ENCODE assay signal across 8 cellular contexts in the genomic region with DNA sequence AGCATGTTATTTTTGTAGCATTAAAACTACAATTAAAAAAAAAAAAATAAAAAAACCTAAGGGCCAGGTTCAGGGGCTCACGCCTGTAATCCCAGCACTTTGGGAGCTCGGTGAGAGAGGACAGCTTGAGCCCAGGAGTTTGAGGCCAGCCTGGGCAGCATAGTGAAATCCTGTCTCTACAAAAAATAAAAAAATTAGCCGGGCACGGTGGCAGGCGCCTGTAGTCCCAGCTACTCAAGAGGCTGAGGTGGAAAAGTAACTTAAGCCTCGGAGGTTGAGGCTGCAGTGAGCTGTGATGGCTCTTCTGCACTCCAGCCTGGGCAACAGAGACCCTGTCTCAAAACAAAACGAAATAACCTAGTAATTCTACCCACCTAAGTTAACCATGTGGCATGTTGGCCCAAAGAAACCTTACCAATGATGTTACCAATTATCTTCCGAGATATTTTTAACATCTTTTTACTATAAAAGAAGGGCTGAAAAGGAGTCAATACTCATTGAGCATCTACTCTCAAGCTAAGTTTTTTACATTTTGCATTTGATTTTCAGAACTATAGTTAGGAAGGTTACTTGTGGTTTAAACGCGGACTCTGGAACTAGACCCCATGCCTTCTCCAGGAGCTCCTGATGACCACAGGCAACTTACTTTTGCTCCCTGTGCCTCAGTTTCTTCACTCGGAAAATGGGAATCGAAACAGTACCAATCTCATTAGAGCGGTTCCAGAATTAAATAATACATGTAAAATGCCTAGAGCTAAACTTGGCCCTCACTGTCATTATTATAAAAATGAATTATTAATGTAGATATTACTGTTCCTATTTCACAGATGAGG. TPM values are rescaled to one million over a fixed set of nuclear protein-coding genes. Genes with fewer than 3 reads are reported as not detected.
DNase-seq lines count a peak whose midpoint lies in the region; ATAC-seq and TF ChIP-seq lines count a peak whose summit lies in the region.

No MANE protein-coding gene starts in this region.

- H3K36me3 ChIP-seq in GM23248 (ENCODE audit: low read depth), result peaks cover 30% of the 10 kb centered on the region
- no peaks in the 10 kb centered on the region for H3K36me3 ChIP-seq in SK-N-MC (ENCODE audit: insufficient read depth, low read length)

- DNase-seq in GM23248 (no peak), SK-N-MC (ENCODE audit: low read depth, low spot score) (no peak), fibroblast of the aortic adventitia (ENCODE audit: low read depth) (no peak), retinal pigment epithelial cell (ENCODE audit: low read depth) (no peak), NCI-H226 (no peak), islet precursor cell (no peak)
- no peak for DNase-seq in central memory CD4-positive, alpha-beta T cell

- peak overlapping the region; percentile 96 for H3K27ac ChIP-seq in GM23248
- no peak overlapping the region for H3K27ac ChIP-seq in SK-N-MC

- 0% methylated on average over 12 to 13 of the region's 13 CpGs for WGBS in GM23248 (ENCODE audit: low coverage in 1 of 2, low lambda C conversion rate in 2 of 2, missing lambda C conversion rate in 2 of 2), 2 experiments

- in situ Hi-C loops in GM23248 (cut with MboI), result no loop called here

- H3K4me3 ChIP-seq in GM23248 (peak overlapping the region; percentile 84), SK-N-MC (peak overlapping the region; percentile 82), fibroblast of the aortic adventitia (ENCODE audit: low read depth, low read length) (peak overlapping the region; percentile 81), retinal pigment epithelial cell (ENCODE audit: low read length) (peak overlapping the region; percentile 78)

- H3K27me3 ChIP-seq in GM23248 (replicated peaks; ENCODE audit: insufficient read depth), result no peaks in the 10 kb centered on the region

- peaks cover 54% of the 10 kb centered on the region for H3K4me1 ChIP-seq in GM23248 (ENCODE audit: insufficient read depth)

- peaks cover 84% of the 10 kb centered on the region for H3F3A ChIP-seq in GM23248 (ENCODE audit: insufficient read depth)

- TF ChIP-seq CTCF in fibroblast of the aortic adventitia (IDR thresholded peaks at IDR 0.05; ENCODE audit: insufficient read depth, low read length) (no peak), retinal pigment epithelial cell (conservative IDR thresholded peaks at IDR 0.05; ENCODE audit: low read depth, low read length) (no peak)

- peak overlapping the region; percentile 97 for H3K9ac ChIP-seq in GM23248
- H3K9ac ChIP-seq in SK-N-MC (ENCODE audit: insufficient read length), result peak overlapping the region; percentile 81

- H3K9me3 ChIP-seq in GM23248 (ENCODE audit: low read depth), result no peaks in the 10 kb centered on the region
- H3K9me3 ChIP-seq in SK-N-MC (ENCODE audit: low read depth, low read length), result no peaks in the 10 kb centered on the region

- ATAC-seq in HG02981 (IDR thresholded peaks at IDR 0.05; ENCODE audit: unreplicated experiment), result no peak

- no peaks in the 10 kb centered on the region for H3K9me2 ChIP-seq in GM23248 (ENCODE audit: insufficient read depth)

- peak overlapping the region; percentile 96 for H3K4me2 ChIP-seq in GM23248 (ENCODE audit: unreplicated experiment)

- H2AFZ ChIP-seq in GM23248, result no peak overlapping the region

- peaks cover 89% of the 10 kb centered on the region for H3K79me2 ChIP-seq in GM23248 (ENCODE audit: insufficient read depth)

- H4K20me1 ChIP-seq in GM23248 (ENCODE audit: insufficient read depth), result peaks cover 44% of the 10 kb centered on the region

RNA-seq across cellular contexts. Expression of a gene that starts 1.4 kb away (rescaled TPM):
- total RNA-seq in GM23248 (2014; rRNA removed; shearing (Covaris generic)), result 5,235 and 7,382 TPM in 2 replicates
- polyA plus RNA-seq in GM23248 (2016; fragmentation: Nextera tagmentation; extraction: Ambion mirVana), result 3,297 and 3,318 TPM in 2 replicates
- 2,201 and 3,050 TPM in 2 replicates for total RNA-seq in fibroblast of the aortic adventitia (ENCODE audit: low replicate concordance)
